ENCODE assay signal across 23 cellular contexts in the genomic region with DNA sequence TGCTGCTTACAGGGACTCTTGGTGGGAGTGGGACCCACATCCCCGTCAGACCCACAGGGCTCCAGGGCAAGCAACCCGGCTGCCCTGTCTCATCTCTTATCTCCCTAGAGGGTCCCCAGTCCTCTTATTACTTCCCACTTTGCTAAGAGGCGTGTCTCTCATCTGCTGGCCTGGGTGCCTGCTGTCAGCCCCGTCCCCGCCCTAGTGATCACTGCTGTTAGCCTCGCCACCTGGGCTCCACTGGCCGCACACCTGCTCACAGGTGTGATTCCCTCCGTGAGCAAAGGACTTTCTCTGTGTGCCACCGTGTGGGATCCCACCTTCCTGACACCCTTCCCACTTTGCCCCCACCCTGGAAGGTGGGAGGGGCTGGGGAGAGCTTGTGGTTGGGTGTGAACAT. TPM values are rescaled to one million over a fixed set of nuclear protein-coding genes. Genes with fewer than 3 reads are reported as not detected.
DNase-seq lines count a peak whose midpoint lies in the region; ATAC-seq and TF ChIP-seq lines count a peak whose summit lies in the region.
"Had no signal": no experiment of that assay in that cellular context is flagged by ENCODE, and none has a peak within 500 bp of the region (broad histone marks: within the 10 kb centered on the region; RNA-seq: fewer than 3 reads in every experiment).

No MANE protein-coding gene starts in this region.

- CTCF ChIA-PET in naive thymus-derived CD4-positive, alpha-beta T cell (lab: Charles Lee): interaction anchor here (1.1 kb wide), 1 partner anchor 10 kb away, joined by 4 read pairs; no protein-coding TSS in a partner anchor

- DNase-seq in Right ventricle myocardium superior (peak; percentile 25), heart right ventricle (no peak), foreskin keratinocyte (no peak), neuronal stem cell (ENCODE audit: low spot score) (no peak), upper lobe of right lung (peak; percentile 51), GM23338 (ENCODE audit: low spot score) (no peak)
- DNase-seq in naive thymus-derived CD4-positive, alpha-beta T cell: no peak
- DNase-seq: activated CD4-positive, alpha-beta T cell treated with anti-CD3 and anti-CD28 coated beads, Interleukin-2, amount 50 U/mL, for 4 hours; activated gamma-delta T cell treated with Interleukin-2 at 50 U/mL for 16 hours; cortex of kidney; IMR-90; left ventricle myocardium superior; NCI-H1417; NCI-H2107; NCI-H510A; RPMI8226; stimulated activated naive CD8-positive, alpha-beta T cell treated with anti-CD3 and anti-CD28 coated beads, Interleukin-15, amount 100 ng/mL, for 72 hours had no signal

- no peak overlapping the region for H3K27ac Mint-ChIP-seq in GM23338
- no peak overlapping the region for H3K27ac Mint-ChIP-seq in naive thymus-derived CD4-positive, alpha-beta T cell
- H3K27ac Mint-ChIP-seq: T-helper 2 cell treated with Interferon-gamma antibody and Interleukin-4, amounts not matched to agents 5 μg/mL and 100 μg/mL, for 36 hours had no signal

- peak overlapping the region; percentile 55 for H3K23ac ChIP-seq in neuronal stem cell (ENCODE audit: low read depth, low read length, poor library complexity)

- POLR2A ChIA-PET in naive thymus-derived CD4-positive, alpha-beta T cell (lab: Charles Lee): no interaction called here

- TF ChIP-seq CTCF in heart right ventricle (IDR thresholded peaks at IDR 0.05): no peak
- TF ChIP-seq CTCF in foreskin keratinocyte (conservative IDR thresholded peaks at IDR 0.05): no peak
- TF ChIP-seq CTCF in upper lobe of right lung (IDR thresholded peaks at IDR 0.05): no peak
- no peak for TF ChIP-seq CTCF in GM23338 (conservative IDR thresholded peaks at IDR 0.05; ENCODE audit: low read depth in 2 of 2)

- no peak overlapping the region for H4K91ac ChIP-seq in neuronal stem cell (ENCODE audit: low read depth, low read length, poor library complexity)

- H3K4me1 ChIP-seq in heart right ventricle (peaks cover 0 to 34% (median 19%) of the 10 kb centered on the region in 9 donors), foreskin keratinocyte (peaks cover 15% of the 10 kb centered on the region), neuronal stem cell (ENCODE audit: control insufficient read depth in 2 of 2, insufficient read depth in 1 of 2, low read depth in 1 of 2, low read length in 2 of 2) (peaks cover 0 to 8% of the 10 kb centered on the region in 2 donors), upper lobe of right lung (peaks cover 9% of the 10 kb centered on the region), GM23338 (ENCODE audit: insufficient read depth) (no peaks in the 10 kb centered on the region)
- H3K4me1 ChIP-seq in naive thymus-derived CD4-positive, alpha-beta T cell (ENCODE audit: control insufficient read depth in 2 of 2, insufficient read depth in 2 of 2, low read length in 2 of 2): no peaks in the 10 kb centered on the region

- H3K36me3 ChIP-seq in heart right ventricle (peaks cover 9 to 100% (median 82%) of the 10 kb centered on the region in 9 donors), neuronal stem cell (replicated peaks in 1 of 2; ENCODE audit: control insufficient read depth in 2 of 2, insufficient read depth in 2 of 2, low read length in 2 of 2) (peaks cover 28 to 85% of the 10 kb centered on the region in 2 donors), upper lobe of right lung (peaks cover 98% of the 10 kb centered on the region), GM23338 (ENCODE audit: insufficient read depth) (peaks cover 3% of the 10 kb centered on the region; the same call in 1 of the 2 replicates)
- peaks cover 0 to 90% (median 0%) of the 10 kb centered on the region in 3 experiments for H3K36me3 ChIP-seq in naive thymus-derived CD4-positive, alpha-beta T cell (ENCODE audit: control insufficient read depth in 2 of 3, insufficient read depth in 3 of 3, low read length in 3 of 3)

- no peak overlapping the region for H2BK15ac ChIP-seq in neuronal stem cell (ENCODE audit: low read length)

- peaks cover 18% of the 10 kb centered on the region for H3K4me1 Mint-ChIP-seq in GM23338
- peaks cover 0 to 4% (median 0%) of the 10 kb centered on the region in 7 donors for H3K4me1 Mint-ChIP-seq in naive thymus-derived CD4-positive, alpha-beta T cell
- H3K4me1 Mint-ChIP-seq: stimulated activated naive CD8-positive, alpha-beta T cell treated with anti-CD3 and anti-CD28 coated beads, Interleukin-15, amount 100 ng/mL, for 72 hours had no signal

- H3K18ac ChIP-seq in neuronal stem cell (ENCODE audit: low read length): no peak overlapping the region

- intact Hi-C loops in Right ventricle myocardium superior (cut with DNase I) (no loop called here), heart right ventricle (cut with DNase I) (no loop called here), upper lobe of right lung (cut with DNase I) (no loop called here)
- intact Hi-C loops in naive thymus-derived CD4-positive, alpha-beta T cell (cut with micrococcal nuclease): no loop called here

- no peak overlapping the region for H3K4me3 ChIP-seq in heart right ventricle
- no peak overlapping the region for H3K4me3 ChIP-seq in neuronal stem cell (ENCODE audit: low read length in 2 of 2)
- no peak overlapping the region for H3K4me3 ChIP-seq in upper lobe of right lung
- no peak overlapping the region for H3K4me3 ChIP-seq in GM23338
- no peak overlapping the region for H3K4me3 ChIP-seq in naive thymus-derived CD4-positive, alpha-beta T cell (ENCODE audit: low read length)
- H3K4me3 ChIP-seq: adrenal gland, BLaER1 had no signal

- H3K79me1 ChIP-seq in neuronal stem cell (ENCODE audit: low read depth, low read length): peaks cover 5% of the 10 kb centered on the region

- no peaks in the 10 kb centered on the region for H3K9me2 ChIP-seq in GM23338 (ENCODE audit: insufficient read depth)

- H2AK5ac ChIP-seq in neuronal stem cell (ENCODE audit: low read depth, low read length): no peak overlapping the region

- ATAC-seq in Right ventricle myocardium superior (ENCODE audit: poor library complexity) (no peak), heart right ventricle (no peak), foreskin keratinocyte (no peak), upper lobe of right lung (no peak), GM23338 (no peak), GM21528 (IDR thresholded peaks at IDR 0.05; ENCODE audit: low FRiP score, unreplicated experiment) (no peak)
- ATAC-seq in naive thymus-derived CD4-positive, alpha-beta T cell: no peak
- ATAC-seq: left ventricle myocardium superior; stimulated activated naive CD8-positive, alpha-beta T cell treated with anti-CD3 and anti-CD28 coated beads, Interleukin-15, amount 100 ng/mL, for 72 hours had no signal

- H3F3A ChIP-seq in GM23338 (replicated peaks; ENCODE audit: low read depth): no peaks in the 10 kb centered on the region

- no peak overlapping the region for H4K8ac ChIP-seq in neuronal stem cell (ENCODE audit: low read depth, low read length)

- H3K27me3 ChIP-seq in heart right ventricle (no peaks in the 10 kb centered on the region), foreskin keratinocyte (no peaks in the 10 kb centered on the region), neuronal stem cell (ENCODE audit: control insufficient read depth in 3 of 3, insufficient read depth in 3 of 3, low read depth in 1 of 3, low read length in 3 of 3) (no peaks in the 10 kb centered on the region), upper lobe of right lung (no peaks in the 10 kb centered on the region), GM23338 (ENCODE audit: insufficient read depth) (no peaks in the 10 kb centered on the region)
- no peaks in the 10 kb centered on the region for H3K27me3 ChIP-seq in naive thymus-derived CD4-positive, alpha-beta T cell (ENCODE audit: control insufficient read depth in 2 of 2, insufficient read depth in 2 of 2, low read length in 2 of 2)
- H3K27me3 ChIP-seq: adrenal gland, BLaER1 had no signal

- no peak overlapping the region for H3K4ac ChIP-seq in neuronal stem cell (ENCODE audit: low read length)

- H3K36me3 Mint-ChIP-seq in GM23338 (ENCODE audit: low read depth): peaks cover 43% of the 10 kb centered on the region
- H3K36me3 Mint-ChIP-seq in naive thymus-derived CD4-positive, alpha-beta T cell: peaks cover 0 to 55% (median 27%) of the 10 kb centered on the region in 5 donors

- H3K9me3 ChIP-seq in heart right ventricle (no peaks in the 10 kb centered on the region), neuronal stem cell (replicated peaks in 1 of 2; ENCODE audit: control insufficient read depth in 2 of 2, insufficient read depth in 1 of 2, low read depth in 1 of 2, low read length in 2 of 2) (no peaks in the 10 kb centered on the region), upper lobe of right lung (no peaks in the 10 kb centered on the region)
- no peaks in the 10 kb centered on the region for H3K9me3 ChIP-seq in naive thymus-derived CD4-positive, alpha-beta T cell (ENCODE audit: control insufficient read depth in 2 of 3, low read length in 3 of 3)
- H3K9me3 ChIP-seq: adrenal gland, BLaER1 had no signal

- H2AFZ ChIP-seq in neuronal stem cell (ENCODE audit: low read length) (no peak overlapping the region), GM23338 (no peak overlapping the region)

- no peak overlapping the region for H2BK120ac ChIP-seq in neuronal stem cell (ENCODE audit: low read depth, low read length)

- no peak overlapping the region for H2BK5ac ChIP-seq in neuronal stem cell (ENCODE audit: low read length)

- no peak overlapping the region for H3K4me3 Mint-ChIP-seq in GM23338
- no peak overlapping the region for H3K4me3 Mint-ChIP-seq in naive thymus-derived CD4-positive, alpha-beta T cell
- H3K4me3 Mint-ChIP-seq: stimulated activated naive CD8-positive, alpha-beta T cell treated with anti-CD3 and anti-CD28 coated beads, Interleukin-15, amount 100 ng/mL, for 72 hours; T-helper 2 cell treated with Interferon-gamma antibody and Interleukin-4, amounts not matched to agents 5 μg/mL and 100 μg/mL, for 36 hours had no signal

- no peak overlapping the region for H3K9ac ChIP-seq in neuronal stem cell (ENCODE audit: low read depth, low read length, poor library complexity)
- H3K9ac ChIP-seq: BLaER1 had no signal

- H3K14ac ChIP-seq in neuronal stem cell (ENCODE audit: low read length): peak overlapping the region; percentile 38

- no peaks in the 10 kb centered on the region; the same call in 1 of the 2 replicates for H4K20me1 ChIP-seq in GM23338 (replicated peaks; ENCODE audit: insufficient read depth)
- H4K20me1 ChIP-seq: BLaER1 had no signal

- H3K9me3 Mint-ChIP-seq in GM23338: no peaks in the 10 kb centered on the region
- no peaks in the 10 kb centered on the region for H3K9me3 Mint-ChIP-seq in naive thymus-derived CD4-positive, alpha-beta T cell
- H3K9me3 Mint-ChIP-seq: stimulated activated naive CD8-positive, alpha-beta T cell treated with anti-CD3 and anti-CD28 coated beads, Interleukin-15, amount 100 ng/mL, for 72 hours; T-helper 2 cell treated with Interferon-gamma antibody and Interleukin-4, amounts not matched to agents 5 μg/mL and 100 μg/mL, for 36 hours had no signal

- peaks cover 13% of the 10 kb centered on the region for H3K27me3 Mint-ChIP-seq in GM23338 (ENCODE audit: insufficient read depth, low read depth, poor library complexity)
- no peaks in the 10 kb centered on the region for H3K27me3 Mint-ChIP-seq in naive thymus-derived CD4-positive, alpha-beta T cell
- H3K27me3 Mint-ChIP-seq: stimulated activated naive CD8-positive, alpha-beta T cell treated with anti-CD3 and anti-CD28 coated beads, Interleukin-15, amount 100 ng/mL, for 72 hours had no signal

- 90 to 93% methylated on average over 9 of the region's 9 CpGs for WGBS in heart right ventricle, 2 donors
- no CpG with 5 or more reads among the region's 9 CpGs for WGBS in neuronal stem cell (ENCODE audit: extremely low coverage in 2 of 2, insufficient read length in 2 of 2, insufficient replicate concordance in 1 of 2), 2 donors

- no peak overlapping the region for H2BK12ac ChIP-seq in neuronal stem cell (ENCODE audit: low read length)

- H3K4me2 ChIP-seq in neuronal stem cell (ENCODE audit: insufficient read depth, low read length, poor library complexity, severe bottlenecking): no peak overlapping the region
- H3K4me2 ChIP-seq in GM23338: no peak overlapping the region
- H3K4me2 ChIP-seq: BLaER1 had no signal

- no peaks in the 10 kb centered on the region for H3K79me2 ChIP-seq in GM23338 (replicated peaks; ENCODE audit: insufficient read depth)

- H3K27ac ChIP-seq in heart right ventricle (no peak overlapping the region), foreskin keratinocyte (peak overlapping the region; percentile 29), neuronal stem cell (replicated peaks; ENCODE audit: low read length) (no peak overlapping the region), upper lobe of right lung (no peak overlapping the region), GM23338 (ENCODE audit: low read depth) (no peak overlapping the region)
- no peak overlapping the region for H3K27ac ChIP-seq in naive thymus-derived CD4-positive, alpha-beta T cell (ENCODE audit: low read depth, low read length)
- H3K27ac ChIP-seq: BLaER1, VCaP had no signal

RNA-seq across cellular contexts. Expression of gene TCP11, which starts 57.6 kb away (rescaled TPM):
- total RNA-seq in Right ventricle myocardium superior (not detected), heart right ventricle (not detected), foreskin keratinocyte (0.07 TPM in 1 of 2 replicates, not detected in the other), upper lobe of right lung (not detected)
- polyA plus RNA-seq in heart right ventricle (under 1 TPM in 1 of 2 donors, not detected in 1; 0.03 TPM), foreskin keratinocyte (0.03 TPM in 1 of 2 replicates, not detected in the other), GM23338 (2016; fragmentation: Nextera tagmentation; extraction: Ambion mirVana) (0.21 TPM in 1 of 2 replicates, not detected in the other)
- polyA plus RNA-seq in neuronal stem cell (2013, experiment 1 of 2): 0.47 TPM
- 0.40 TPM for polyA plus RNA-seq in neuronal stem cell (2013, experiment 2 of 2)
- total RNA-seq in GM23338 (2014; rRNA removed; shearing (Covaris generic)): 0.62 TPM in 1 of 2 replicates, not detected in the other
- not detected for total RNA-seq in naive thymus-derived CD4-positive, alpha-beta T cell
- not detected for polyA plus RNA-seq in naive thymus-derived CD4-positive, alpha-beta T cell
- total RNA-seq: left ventricle myocardium superior, mononuclear cell had no signal

Comparison
In these comparisons a context has a peak if more than half of its experiments do, and no peak if none do; other contexts are left out.
1. DNase-seq: peak in Right ventricle myocardium superior (single experiment) and upper lobe of right lung (single experiment); none in heart right ventricle (0 of 2), foreskin keratinocyte (0 of 2), neuronal stem cell (single experiment), GM23338 (single experiment) and naive thymus-derived CD4-positive, alpha-beta T cell (0 of 9).